In the genomic region with DNA sequence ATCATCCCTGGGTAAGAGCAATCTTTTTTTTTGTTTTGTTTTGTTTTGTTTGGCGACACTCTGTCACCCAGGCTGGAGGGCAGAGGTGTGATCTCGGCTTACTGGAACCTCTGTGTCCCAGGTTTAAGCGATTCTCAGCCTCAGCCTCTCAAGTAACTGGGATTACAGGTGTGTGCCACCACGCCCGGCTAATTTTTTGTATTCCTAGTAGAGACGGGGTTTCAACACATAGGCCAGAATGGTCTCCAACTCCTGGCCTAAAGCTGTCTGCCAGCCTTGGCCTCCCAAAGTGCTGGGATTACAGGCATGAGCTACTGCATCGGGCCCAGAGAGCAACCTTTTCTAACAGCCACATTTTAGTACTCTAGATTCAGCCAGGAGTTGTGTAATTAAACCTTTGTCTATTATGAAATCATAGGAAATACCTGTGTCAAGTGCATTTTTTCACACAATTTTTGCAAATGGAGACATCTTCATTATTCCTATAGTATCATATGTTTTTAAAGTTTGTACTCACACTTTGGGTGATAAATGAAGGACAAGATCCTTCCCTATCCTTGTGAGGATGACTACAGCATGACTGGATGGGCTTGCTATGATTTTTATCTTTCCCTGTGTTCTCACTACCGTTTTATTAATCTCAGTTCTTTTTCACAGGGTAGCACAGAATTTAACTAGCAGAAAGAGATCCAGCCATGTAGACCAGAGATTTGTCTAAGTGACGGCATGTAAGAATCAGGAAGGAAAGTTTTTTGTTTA, we compare ENCODE assay signal across 9 cellular contexts.
A peak's percentile ranks its signal among the peaks of the same experiment; 100 is the strongest.
DNase-seq lines count a peak whose midpoint lies in the region; ATAC-seq and TF ChIP-seq lines count a peak whose summit lies in the region.
"Had no signal": no experiment of that assay in that cellular context is flagged by ENCODE, and none has a peak within 500 bp of the region (broad histone marks: within the 10 kb centered on the region; RNA-seq: fewer than 3 reads in every experiment).

No MANE protein-coding gene starts in this region.

- peaks cover 9% of the 10 kb centered on the region; the same call in 1 of the 2 replicates for H3K9me3 ChIP-seq in HUES64 (ENCODE audit: insufficient read depth, low read depth, low read length)
- H3K9me3 ChIP-seq in right lobe of liver = no peaks in the 10 kb centered on the region

- 88% methylated on average over 8 of the region's 9 CpGs for WGBS in HUES64
- 48% methylated on average over 9 of the region's 9 CpGs for WGBS in right lobe of liver (ENCODE audit: insufficient coverage, low coverage, low lambda C conversion rate, missing lambda C conversion rate)

- peak; percentile 23 for TF ChIP-seq POLR2A in right lobe of liver (IDR thresholded peaks at IDR 0.05)

- H3K36me3 ChIP-seq in HUES64 (ENCODE audit: insufficient read depth, low read length) = peaks cover 7% of the 10 kb centered on the region
- no peaks in the 10 kb centered on the region for H3K36me3 ChIP-seq in right lobe of liver

- H3K4me3 ChIP-seq in HUES64 (ENCODE audit: low read length) (peak overlapping the region; percentile 71), right lobe of liver (peak overlapping the region; percentile 47 to 72 (median 58))

- DNase-seq in AG08396 (ENCODE audit: low spot score) (peak; percentile 18), amniotic epithelial cell (ENCODE audit: low read depth) (peak; percentile 38), right lobe of liver (peak in 1 of 3 donors; percentile 60), DMS79 (lab: John Stamatoyannopoulos, UW) (no peak), DMS153 (lab: John Stamatoyannopoulos, UW) (no peak), SK-N-DZ (ENCODE audit: low spot score) (no peak)
- DNase-seq: T1000 had no signal

- H3K4me1 ChIP-seq in HUES64 (ENCODE audit: insufficient read depth, low read length) = peaks cover 11% of the 10 kb centered on the region
- peaks cover 0 to 15% (median 2%) of the 10 kb centered on the region in 4 donors for H3K4me1 ChIP-seq in right lobe of liver

- no peak for TF ChIP-seq CTCF in right lobe of liver (IDR thresholded peaks at IDR 0.05)

- H3K27me3 ChIP-seq in HUES64 (ENCODE audit: insufficient read depth, low read length) (no peaks in the 10 kb centered on the region), right lobe of liver (no peaks in the 10 kb centered on the region)

- ATAC-seq in right lobe of liver (peak; percentile 22 to 48 (median 40)), HG02938 (IDR thresholded peaks at IDR 0.05; ENCODE audit: unreplicated experiment) (no peak)

- H3K27ac ChIP-seq in HUES64 (ENCODE audit: low read depth, low read length) = peak overlapping the region; percentile 93
- H3K27ac ChIP-seq in right lobe of liver = peak overlapping the region; percentile 58 to 78 (median 69)

- H3K9ac ChIP-seq in HUES64 (ENCODE audit: low read depth, low read length) = peak overlapping the region; percentile 93

- intact Hi-C loops in right lobe of liver (cut with DNase I) = no loop called here

Comparison
In these comparisons a context has a peak if more than half of its experiments do, and no peak if none do; other contexts are left out.
1. DNase-seq: peak in AG08396 (single experiment) and amniotic epithelial cell (single experiment); none in DMS79 (single experiment), DMS153 (single experiment) and SK-N-DZ (single experiment).